15 cellular contexts compared by ENCODE assay signal in genomic region chr7:103325744-103326143, GRCh38.
"Had no signal": no experiment of that assay in that cellular context is flagged by ENCODE, and none has a peak within 500 bp of the region (broad histone marks: within the 10 kb centered on the region; RNA-seq: fewer than 3 reads in every experiment).

No MANE protein-coding gene starts in this region.

- H3K4me1 ChIP-seq: left lung, parathyroid adenoma, suprapubic skin had no signal

- H3K27me3 Mint-ChIP-seq: brain, naive B cell had no signal

- H3K9me3 ChIP-seq: left lung, suprapubic skin had no signal

- H3K27me3 ChIP-seq: left lung, suprapubic skin had no signal

- H3K27ac Mint-ChIP-seq: brain had no signal

- DNase-seq: activated CD4-positive, alpha-beta T cell treated with anti-CD3 and anti-CD28 coated beads for 1 hour; activated naive CD4-positive, alpha-beta T cell; effector CD8-positive, alpha-beta T cell; foreskin fibroblast; hypothalamus; kidney; left lung; naive B cell; stimulated activated CD4-positive, alpha-beta T cell treated with anti-CD3 and anti-CD28 coated beads, Interleukin-12 subunit alpha, Interleukin-12 subunit beta, amount 100 ng/mL, for 4 hours; stimulated activated CD4-positive, alpha-beta T cell treated with anti-CD3 and anti-CD28 coated beads, Interleukin-2, amount 100 ng/mL, for 48 hours; stimulated activated naive CD4-positive, alpha-beta T cell; trophoblast cell had no signal

- H3K9me3 Mint-ChIP-seq: brain, naive B cell had no signal

- H3K4me3 ChIP-seq: left lung, suprapubic skin had no signal

- H3K27ac ChIP-seq: left lung, parathyroid adenoma, suprapubic skin had no signal

- H3K4me3 Mint-ChIP-seq: brain, naive B cell had no signal

- H3K4me1 Mint-ChIP-seq: brain, naive B cell had no signal
